In the genomic region with DNA sequence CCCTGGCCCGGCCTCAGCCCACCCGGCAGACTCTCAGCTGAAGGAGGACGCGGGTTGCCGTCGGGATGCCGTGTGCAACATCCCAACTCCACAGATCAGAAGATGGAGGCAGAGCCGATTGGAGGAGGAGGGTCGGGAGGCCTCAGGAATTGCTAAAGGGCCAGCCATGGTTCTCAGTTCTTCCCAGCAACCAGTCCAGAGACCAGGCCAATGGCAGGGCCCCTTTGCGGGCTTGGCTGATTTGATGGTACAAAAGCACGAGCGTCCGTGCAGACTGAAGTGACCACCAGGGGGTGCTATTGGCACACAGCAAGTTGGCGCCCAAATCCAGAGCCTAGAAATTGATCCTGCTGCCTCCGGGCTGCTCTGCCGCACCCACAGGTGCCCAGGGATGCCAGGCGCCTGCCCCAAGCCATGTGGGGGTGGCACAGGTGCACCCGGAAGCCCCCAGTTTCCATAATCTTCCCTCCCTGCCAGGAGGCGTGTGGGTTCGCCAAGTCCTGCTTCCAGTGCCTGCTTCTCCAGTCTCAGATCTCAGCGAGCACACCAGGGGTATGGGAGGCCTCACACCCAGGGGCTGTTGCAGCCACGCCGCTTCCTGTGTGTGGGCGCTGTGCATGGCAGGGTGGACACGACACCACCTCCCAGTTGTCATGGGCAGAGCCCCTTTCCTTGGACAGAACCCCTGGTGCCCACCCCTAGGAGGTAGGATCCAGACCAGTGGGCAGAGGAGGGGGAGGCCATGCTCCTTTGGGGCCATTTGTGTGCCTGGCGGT, we compare ENCODE assay signal across 1 cellular context.
TF ChIP-seq lines count a peak whose summit lies in the region.

No MANE protein-coding gene starts in this region.

TF ChIP-seq in HepG2, 621 proteins besides CTCF, POLR2A, EP300 and RAD21 (continued from another document and continues in another):
- TF ChIP-seq FOXA1 (IDR thresholded peaks at IDR 0.05) (no peak), FOXA1 (CRISPR knock-in tag; IDR thresholded peaks at IDR 0.05) (no peak), MXD4 (CRISPR knock-in tag; IDR thresholded peaks at IDR 0.05) (peak; percentile 72; the same call in 1 of the 2 replicates), AKAP8 (CRISPR knock-in tag; IDR thresholded peaks at IDR 0.05) (no peak), ZNF343 (CRISPR knock-in tag; IDR thresholded peaks at IDR 0.05) (0 out of 2 replicates have a peak, but pooled peaks have one; percentile 71), MBNL3 (CRISPR knock-in tag; conservative IDR thresholded peaks at IDR 0.05) (no peak), ZNF543 (CRISPR knock-in tag; IDR thresholded peaks at IDR 0.05) (peak; percentile 73; the same call in 1 of the 2 replicates), NR2F1 (CRISPR knock-in tag; IDR thresholded peaks at IDR 0.05) (no peak), SETDB1 (CRISPR knock-in tag; IDR thresholded peaks at IDR 0.05; ENCODE audit: borderline replicate concordance) (no peak), U2AF1 (optimal IDR thresholded peaks at IDR 0.05; ENCODE audit: low read depth, low read length) (no peak), RBAK (CRISPR knock-in tag; IDR thresholded peaks at IDR 0.05) (no peak), CBX5 (CRISPR knock-in tag; IDR thresholded peaks at IDR 0.05; ENCODE audit: borderline replicate concordance) (peak; percentile 18; the same call in 1 of the 2 replicates), ZFP36 (IDR thresholded peaks at IDR 0.05; ENCODE audit: borderline replicate concordance, low read depth, low read length, partially characterized antibody) (no peak), IKZF1 (IDR thresholded peaks at IDR 0.05) (no peak), ZNF775 (CRISPR knock-in tag; IDR thresholded peaks at IDR 0.05; ENCODE audit: borderline replicate concordance) (0 out of 2 replicates have a peak, but pooled peaks have one; percentile 59), XBP1 (CRISPR knock-in tag; IDR thresholded peaks at IDR 0.05) (no peak), EHMT2 (IDR thresholded peaks at IDR 0.05; ENCODE audit: borderline replicate concordance, low read depth, low read length) (no peak), ZSCAN9 (CRISPR knock-in tag; IDR thresholded peaks at IDR 0.05; ENCODE audit: borderline replicate concordance) (peak; percentile 82; the same call in 1 of the 2 replicates), YEATS4 (CRISPR knock-in tag; IDR thresholded peaks at IDR 0.05; ENCODE audit: borderline replicate concordance) (no peak; the same call in 1 of the 2 replicates), MIXL1 (CRISPR knock-in tag; IDR thresholded peaks at IDR 0.05) (no peak), PTBP1 (IDR thresholded peaks at IDR 0.05; ENCODE audit: low read depth, low read length, poor library complexity, severe bottlenecking) (peak; percentile 26), ZBTB8A (CRISPR knock-in tag; IDR thresholded peaks at IDR 0.05; ENCODE audit: borderline replicate concordance, low read depth) (no peak), ZNF75D (CRISPR knock-in tag; IDR thresholded peaks at IDR 0.05; ENCODE audit: borderline replicate concordance) (no peak)
- TF ChIP-seq, protein P1, sequence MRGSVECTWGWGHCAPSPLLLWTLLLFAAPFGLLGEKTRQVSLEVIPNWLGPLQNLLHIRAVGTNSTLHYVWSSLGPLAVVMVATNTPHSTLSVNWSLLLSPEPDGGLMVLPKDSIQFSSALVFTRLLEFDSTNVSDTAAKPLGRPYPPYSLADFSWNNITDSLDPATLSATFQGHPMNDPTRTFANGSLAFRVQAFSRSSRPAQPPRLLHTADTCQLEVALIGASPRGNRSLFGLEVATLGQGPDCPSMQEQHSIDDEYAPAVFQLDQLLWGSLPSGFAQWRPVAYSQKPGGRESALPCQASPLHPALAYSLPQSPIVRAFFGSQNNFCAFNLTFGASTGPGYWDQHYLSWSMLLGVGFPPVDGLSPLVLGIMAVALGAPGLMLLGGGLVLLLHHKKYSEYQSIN (CRISPR knock-in tag; IDR thresholded peaks at IDR 0.05; ENCODE audit: borderline replicate concordance) = no peak
- TF ChIP-seq, protein P2, sequence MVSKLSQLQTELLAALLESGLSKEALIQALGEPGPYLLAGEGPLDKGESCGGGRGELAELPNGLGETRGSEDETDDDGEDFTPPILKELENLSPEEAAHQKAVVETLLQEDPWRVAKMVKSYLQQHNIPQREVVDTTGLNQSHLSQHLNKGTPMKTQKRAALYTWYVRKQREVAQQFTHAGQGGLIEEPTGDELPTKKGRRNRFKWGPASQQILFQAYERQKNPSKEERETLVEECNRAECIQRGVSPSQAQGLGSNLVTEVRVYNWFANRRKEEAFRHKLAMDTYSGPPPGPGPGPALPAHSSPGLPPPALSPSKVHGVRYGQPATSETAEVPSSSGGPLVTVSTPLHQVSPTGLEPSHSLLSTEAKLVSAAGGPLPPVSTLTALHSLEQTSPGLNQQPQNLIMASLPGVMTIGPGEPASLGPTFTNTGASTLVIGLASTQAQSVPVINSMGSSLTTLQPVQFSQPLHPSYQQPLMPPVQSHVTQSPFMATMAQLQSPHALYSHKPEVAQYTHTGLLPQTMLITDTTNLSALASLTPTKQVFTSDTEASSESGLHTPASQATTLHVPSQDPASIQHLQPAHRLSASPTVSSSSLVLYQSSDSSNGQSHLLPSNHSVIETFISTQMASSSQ (IDR thresholded peaks at IDR 0.05; ENCODE audit: low read depth) = no peak
- TF ChIP-seq, protein P2 (CRISPR knock-in tag; IDR thresholded peaks at IDR 0.05; ENCODE audit: borderline replicate concordance) = no peak
- TF ChIP-seq, protein P3, sequence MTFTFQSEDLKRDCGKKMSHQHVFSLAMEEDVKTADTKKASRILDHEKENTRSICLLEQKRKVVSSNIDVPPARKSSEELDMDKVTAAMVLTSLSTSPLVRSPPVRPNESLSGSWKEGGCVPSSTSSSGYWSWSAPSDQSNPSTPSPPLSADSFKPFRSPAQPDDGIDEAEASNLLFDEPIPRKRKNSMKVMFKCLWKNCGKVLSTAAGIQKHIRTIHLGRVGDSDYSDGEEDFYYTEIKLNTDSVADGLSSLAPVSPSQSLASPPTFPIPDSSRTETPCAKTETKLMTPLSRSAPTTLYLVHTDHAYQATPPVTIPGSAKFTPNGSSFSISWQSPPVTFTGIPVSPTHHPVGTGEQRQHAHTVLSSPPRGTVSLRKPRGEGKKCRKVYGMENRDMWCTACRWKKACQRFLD (CRISPR knock-in tag; IDR thresholded peaks at IDR 0.05; ENCODE audit: borderline replicate concordance) = peak; percentile 53; the same call in 1 of the 2 replicates
- TF ChIP-seq, protein P4, sequence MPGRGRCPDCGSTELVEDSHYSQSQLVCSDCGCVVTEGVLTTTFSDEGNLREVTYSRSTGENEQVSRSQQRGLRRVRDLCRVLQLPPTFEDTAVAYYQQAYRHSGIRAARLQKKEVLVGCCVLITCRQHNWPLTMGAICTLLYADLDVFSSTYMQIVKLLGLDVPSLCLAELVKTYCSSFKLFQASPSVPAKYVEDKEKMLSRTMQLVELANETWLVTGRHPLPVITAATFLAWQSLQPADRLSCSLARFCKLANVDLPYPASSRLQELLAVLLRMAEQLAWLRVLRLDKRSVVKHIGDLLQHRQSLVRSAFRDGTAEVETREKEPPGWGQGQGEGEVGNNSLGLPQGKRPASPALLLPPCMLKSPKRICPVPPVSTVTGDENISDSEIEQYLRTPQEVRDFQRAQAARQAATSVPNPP (CRISPR knock-in tag; IDR thresholded peaks at IDR 0.05) = no peak
- TF ChIP-seq, protein P5, sequence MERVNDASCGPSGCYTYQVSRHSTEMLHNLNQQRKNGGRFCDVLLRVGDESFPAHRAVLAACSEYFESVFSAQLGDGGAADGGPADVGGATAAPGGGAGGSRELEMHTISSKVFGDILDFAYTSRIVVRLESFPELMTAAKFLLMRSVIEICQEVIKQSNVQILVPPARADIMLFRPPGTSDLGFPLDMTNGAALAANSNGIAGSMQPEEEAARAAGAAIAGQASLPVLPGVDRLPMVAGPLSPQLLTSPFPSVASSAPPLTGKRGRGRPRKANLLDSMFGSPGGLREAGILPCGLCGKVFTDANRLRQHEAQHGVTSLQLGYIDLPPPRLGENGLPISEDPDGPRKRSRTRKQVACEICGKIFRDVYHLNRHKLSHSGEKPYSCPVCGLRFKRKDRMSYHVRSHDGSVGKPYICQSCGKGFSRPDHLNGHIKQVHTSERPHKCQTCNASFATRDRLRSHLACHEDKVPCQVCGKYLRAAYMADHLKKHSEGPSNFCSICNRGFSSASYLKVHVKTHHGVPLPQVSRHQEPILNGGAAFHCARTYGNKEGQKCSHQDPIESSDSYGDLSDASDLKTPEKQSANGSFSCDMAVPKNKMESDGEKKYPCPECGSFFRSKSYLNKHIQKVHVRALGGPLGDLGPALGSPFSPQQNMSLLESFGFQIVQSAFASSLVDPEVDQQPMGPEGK (CRISPR knock-in tag; IDR thresholded peaks at IDR 0.05) = peak; percentile 36; the same call in 1 of the 2 replicates
- TF ChIP-seq, protein P6, sequence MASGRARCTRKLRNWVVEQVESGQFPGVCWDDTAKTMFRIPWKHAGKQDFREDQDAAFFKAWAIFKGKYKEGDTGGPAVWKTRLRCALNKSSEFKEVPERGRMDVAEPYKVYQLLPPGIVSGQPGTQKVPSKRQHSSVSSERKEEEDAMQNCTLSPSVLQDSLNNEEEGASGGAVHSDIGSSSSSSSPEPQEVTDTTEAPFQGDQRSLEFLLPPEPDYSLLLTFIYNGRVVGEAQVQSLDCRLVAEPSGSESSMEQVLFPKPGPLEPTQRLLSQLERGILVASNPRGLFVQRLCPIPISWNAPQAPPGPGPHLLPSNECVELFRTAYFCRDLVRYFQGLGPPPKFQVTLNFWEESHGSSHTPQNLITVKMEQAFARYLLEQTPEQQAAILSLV (CRISPR knock-in tag; IDR thresholded peaks at IDR 0.05; ENCODE audit: borderline replicate concordance) = peak; percentile 24; the same call in 1 of the 2 replicates
- TF ChIP-seq, protein P7, sequence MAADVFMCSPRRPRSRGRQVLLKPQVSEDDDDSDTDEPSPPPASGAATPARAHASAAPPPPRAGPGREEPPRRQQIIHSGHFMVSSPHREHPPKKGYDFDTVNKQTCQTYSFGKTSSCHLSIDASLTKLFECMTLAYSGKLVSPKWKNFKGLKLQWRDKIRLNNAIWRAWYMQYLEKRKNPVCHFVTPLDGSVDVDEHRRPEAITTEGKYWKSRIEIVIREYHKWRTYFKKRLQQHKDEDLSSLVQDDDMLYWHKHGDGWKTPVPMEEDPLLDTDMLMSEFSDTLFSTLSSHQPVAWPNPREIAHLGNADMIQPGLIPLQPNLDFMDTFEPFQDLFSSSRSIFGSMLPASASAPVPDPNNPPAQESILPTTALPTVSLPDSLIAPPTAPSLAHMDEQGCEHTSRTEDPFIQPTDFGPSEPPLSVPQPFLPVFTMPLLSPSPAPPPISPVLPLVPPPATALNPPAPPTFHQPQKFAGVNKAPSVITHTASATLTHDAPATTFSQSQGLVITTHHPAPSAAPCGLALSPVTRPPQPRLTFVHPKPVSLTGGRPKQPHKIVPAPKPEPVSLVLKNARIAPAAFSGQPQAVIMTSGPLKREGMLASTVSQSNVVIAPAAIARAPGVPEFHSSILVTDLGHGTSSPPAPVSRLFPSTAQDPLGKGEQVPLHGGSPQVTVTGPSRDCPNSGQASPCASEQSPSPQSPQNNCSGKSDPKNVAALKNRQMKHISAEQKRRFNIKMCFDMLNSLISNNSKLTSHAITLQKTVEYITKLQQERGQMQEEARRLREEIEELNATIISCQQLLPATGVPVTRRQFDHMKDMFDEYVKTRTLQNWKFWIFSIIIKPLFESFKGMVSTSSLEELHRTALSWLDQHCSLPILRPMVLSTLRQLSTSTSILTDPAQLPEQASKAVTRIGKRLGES (CRISPR knock-in tag; IDR thresholded peaks at IDR 0.05; ENCODE audit: borderline replicate concordance) = no peak
- TF ChIP-seq, protein P8, sequence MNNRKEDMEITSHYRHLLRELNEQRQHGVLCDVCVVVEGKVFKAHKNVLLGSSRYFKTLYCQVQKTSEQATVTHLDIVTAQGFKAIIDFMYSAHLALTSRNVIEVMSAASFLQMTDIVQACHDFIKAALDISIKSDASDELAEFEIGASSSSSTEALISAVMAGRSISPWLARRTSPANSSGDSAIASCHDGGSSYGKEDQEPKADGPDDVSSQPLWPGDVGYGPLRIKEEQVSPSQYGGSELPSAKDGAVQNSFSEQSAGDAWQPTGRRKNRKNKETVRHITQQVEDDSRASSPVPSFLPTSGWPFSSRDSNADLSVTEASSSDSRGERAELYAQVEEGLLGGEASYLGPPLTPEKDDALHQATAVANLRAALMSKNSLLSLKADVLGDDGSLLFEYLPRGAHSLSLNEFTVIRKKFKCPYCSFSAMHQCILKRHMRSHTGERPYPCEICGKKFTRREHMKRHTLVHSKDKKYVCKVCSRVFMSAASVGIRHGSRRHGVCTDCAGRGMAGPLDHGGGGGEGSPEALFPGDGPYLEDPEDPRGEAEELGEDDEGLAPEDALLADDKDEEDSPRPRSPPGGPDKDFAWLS (CRISPR knock-in tag; IDR thresholded peaks at IDR 0.05; ENCODE audit: borderline replicate concordance) = 0 out of 2 replicates have a peak, but pooled peaks have one; percentile 63
- TF ChIP-seq, protein P9, sequence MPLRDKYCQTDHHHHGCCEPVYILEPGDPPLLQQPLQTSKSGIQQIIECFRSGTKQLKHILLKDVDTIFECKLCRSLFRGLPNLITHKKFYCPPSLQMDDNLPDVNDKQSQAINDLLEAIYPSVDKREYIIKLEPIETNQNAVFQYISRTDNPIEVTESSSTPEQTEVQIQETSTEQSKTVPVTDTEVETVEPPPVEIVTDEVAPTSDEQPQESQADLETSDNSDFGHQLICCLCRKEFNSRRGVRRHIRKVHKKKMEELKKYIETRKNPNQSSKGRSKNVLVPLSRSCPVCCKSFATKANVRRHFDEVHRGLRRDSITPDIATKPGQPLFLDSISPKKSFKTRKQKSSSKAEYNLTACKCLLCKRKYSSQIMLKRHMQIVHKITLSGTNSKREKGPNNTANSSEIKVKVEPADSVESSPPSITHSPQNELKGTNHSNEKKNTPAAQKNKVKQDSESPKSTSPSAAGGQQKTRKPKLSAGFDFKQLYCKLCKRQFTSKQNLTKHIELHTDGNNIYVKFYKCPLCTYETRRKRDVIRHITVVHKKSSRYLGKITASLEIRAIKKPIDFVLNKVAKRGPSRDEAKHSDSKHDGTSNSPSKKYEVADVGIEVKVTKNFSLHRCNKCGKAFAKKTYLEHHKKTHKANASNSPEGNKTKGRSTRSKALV (CRISPR knock-in tag; IDR thresholded peaks at IDR 0.05) = no peak
